8 cellular contexts compared by ENCODE assay signal in genomic region chr10:17028843-17029580, GRCh38.
DNase-seq lines count a peak whose midpoint lies in the region; ATAC-seq and TF ChIP-seq lines count a peak whose summit lies in the region.
"Had no signal": no experiment of that assay in that cellular context is flagged by ENCODE, and none has a peak within 500 bp of the region (broad histone marks: within the 10 kb centered on the region; RNA-seq: fewer than 3 reads in every experiment).

No MANE protein-coding gene starts in this region.

- ATAC-seq in stimulated activated naive B cell treated with anti-CD40 and anti-IgM and Interleukin-4, amounts not matched to agents 10 μg/mL and 1 μg/mL and 100 μg/mL, for 72 hours (replicated peaks) = no peak

- intact Hi-C loops in activated CD4-positive, alpha-beta memory T cell treated with anti-CD3 and anti-CD28 coated beads for 36 hours (cut with micrococcal nuclease) = loop anchor here (1.0 to 10.0 kb wide), 6 partner anchors 115 to 1623 kb away; partner anchors contain the start of genes NSUN6, PTER and RSU1

- H3K36me3 Mint-ChIP-seq in activated CD4-positive, alpha-beta memory T cell treated with anti-CD3 and anti-CD28 coated beads for 36 hours = no peaks in the 10 kb centered on the region
- peaks cover 0 to 2% of the 10 kb centered on the region in 2 donors for H3K36me3 Mint-ChIP-seq in stimulated activated naive B cell treated with anti-CD40 and anti-IgM and Interleukin-4, amounts not matched to agents 10 μg/mL and 1 μg/mL and 100 μg/mL, for 72 hours

- no peaks in the 10 kb centered on the region for H3K79me2 ChIP-seq in hepatocyte

- no peak overlapping the region for H3K9ac ChIP-seq in HUES48 (ENCODE audit: low read depth, low read length)

- H3K4me1 ChIP-seq in HUES48 (ENCODE audit: control insufficient read depth, insufficient read depth, low read length) (peaks cover 2% of the 10 kb centered on the region; the same call in 1 of the 2 replicates), hepatocyte (ENCODE audit: insufficient read depth) (no peaks in the 10 kb centered on the region)

- peaks cover 74% of the 10 kb centered on the region for H3K4me1 Mint-ChIP-seq in activated CD4-positive, alpha-beta memory T cell treated with anti-CD3 and anti-CD28 coated beads for 36 hours (ENCODE audit: low read depth)
- peaks cover 21 to 39% of the 10 kb centered on the region in 2 donors for H3K4me1 Mint-ChIP-seq in stimulated activated naive B cell treated with anti-CD40 and anti-IgM and Interleukin-4, amounts not matched to agents 10 μg/mL and 1 μg/mL and 100 μg/mL, for 72 hours

- no peak for TF ChIP-seq CTCF in hepatocyte (IDR thresholded peaks at IDR 0.05; ENCODE audit: poor library complexity)

- no peaks in the 10 kb centered on the region for H3K27me3 ChIP-seq in HUES48 (ENCODE audit: control insufficient read depth, insufficient read depth, low read length)
- no peaks in the 10 kb centered on the region for H3K27me3 ChIP-seq in hepatocyte

- peak overlapping the region; percentile 69 for H3K4me3 Mint-ChIP-seq in activated CD4-positive, alpha-beta memory T cell treated with anti-CD3 and anti-CD28 coated beads for 36 hours
- peak overlapping the region; percentile 44 to 56 for H3K4me3 Mint-ChIP-seq in stimulated activated naive B cell treated with anti-CD40 and anti-IgM and Interleukin-4, amounts not matched to agents 10 μg/mL and 1 μg/mL and 100 μg/mL, for 72 hours

- no peak overlapping the region for H2AFZ ChIP-seq in hepatocyte

- peak overlapping the region; percentile 53 for H3K27ac ChIP-seq in HUES48 (ENCODE audit: low read depth, low read length)
- no peak overlapping the region for H3K27ac ChIP-seq in hepatocyte

- no peaks in the 10 kb centered on the region for H3K27me3 Mint-ChIP-seq in activated CD4-positive, alpha-beta memory T cell treated with anti-CD3 and anti-CD28 coated beads for 36 hours
- H3K27me3 Mint-ChIP-seq in stimulated activated naive B cell treated with anti-CD40 and anti-IgM and Interleukin-4, amounts not matched to agents 10 μg/mL and 1 μg/mL and 100 μg/mL, for 72 hours = no peaks in the 10 kb centered on the region

- peak overlapping the region; percentile 85 for H3K27ac Mint-ChIP-seq in activated CD4-positive, alpha-beta memory T cell treated with anti-CD3 and anti-CD28 coated beads for 36 hours
- H3K27ac Mint-ChIP-seq in stimulated activated naive B cell treated with anti-CD40 and anti-IgM and Interleukin-4, amounts not matched to agents 10 μg/mL and 1 μg/mL and 100 μg/mL, for 72 hours = no peak overlapping the region

- POLR2A ChIA-PET in activated CD4-positive, alpha-beta memory T cell treated with anti-CD3 and anti-CD28 coated beads for 36 hours (lab: Charles Lee) = interaction anchor here (0.6 to 2.4 kb wide), 6 partner anchors 24 to 1905 kb away, joined by 3 to 7 read pairs (median 4); partner anchors contain the start of gene TRDMT1

- CTCF ChIA-PET in activated CD4-positive, alpha-beta memory T cell treated with anti-CD3 and anti-CD28 coated beads for 36 hours (lab: Charles Lee) = no interaction called here

- peak overlapping the region; percentile 45 for H3K4me2 ChIP-seq in hepatocyte

- H3K9me3 ChIP-seq in HUES48 (ENCODE audit: control insufficient read depth, insufficient read depth, low read length) = no peaks in the 10 kb centered on the region
- no peaks in the 10 kb centered on the region for H3K9me3 ChIP-seq in hepatocyte (ENCODE audit: low read depth)

- H4K20me1 ChIP-seq in hepatocyte (ENCODE audit: insufficient read depth, poor library complexity, severe bottlenecking) = no peaks in the 10 kb centered on the region

- H3K36me3 ChIP-seq in HUES48 (ENCODE audit: control insufficient read depth, insufficient read depth, low read length) (no peaks in the 10 kb centered on the region), hepatocyte (replicated peaks; ENCODE audit: insufficient read depth, low read depth) (no peaks in the 10 kb centered on the region)

- H3K9me3 Mint-ChIP-seq in activated CD4-positive, alpha-beta memory T cell treated with anti-CD3 and anti-CD28 coated beads for 36 hours = no peaks in the 10 kb centered on the region
- no peaks in the 10 kb centered on the region for H3K9me3 Mint-ChIP-seq in stimulated activated naive B cell treated with anti-CD40 and anti-IgM and Interleukin-4, amounts not matched to agents 10 μg/mL and 1 μg/mL and 100 μg/mL, for 72 hours

- H3K4me3 ChIP-seq in HUES48 (ENCODE audit: low read depth, low read length) (no peak overlapping the region), hepatocyte (no peak overlapping the region)

- 74% methylated on average over 8 of the region's 8 CpGs for WGBS in hepatocyte (ENCODE audit: low lambda C conversion rate, missing lambda C conversion rate)

- DNase-seq in activated CD4-positive, alpha-beta memory T cell treated with anti-CD3 and anti-CD28 coated beads for 36 hours = peak; percentile 30
- DNase-seq in hepatocyte (ENCODE audit: low spot score) (no peak), NCI-H1105 treated with DMSO at 0.1 percent for 48 hours (lab: John Stamatoyannopoulos, UW) (no peak), ureter (ENCODE audit: low spot score) (no peak), SW 1271 (lab: John Stamatoyannopoulos, UW) (no peak)
- DNase-seq in stimulated activated naive B cell treated with anti-CD40 and anti-IgM and Interleukin-4, amounts not matched to agents 10 μg/mL and 1 μg/mL and 100 μg/mL, for 72 hours = no peak
- DNase-seq: NCI-H1694 treated with DMSO at 0.1 percent for 48 hours had no signal

- H3K9me2 ChIP-seq in hepatocyte (replicated peaks; ENCODE audit: insufficient read depth) = no peaks in the 10 kb centered on the region
